ENCODE assay signal across 10 cellular contexts in the genomic region with DNA sequence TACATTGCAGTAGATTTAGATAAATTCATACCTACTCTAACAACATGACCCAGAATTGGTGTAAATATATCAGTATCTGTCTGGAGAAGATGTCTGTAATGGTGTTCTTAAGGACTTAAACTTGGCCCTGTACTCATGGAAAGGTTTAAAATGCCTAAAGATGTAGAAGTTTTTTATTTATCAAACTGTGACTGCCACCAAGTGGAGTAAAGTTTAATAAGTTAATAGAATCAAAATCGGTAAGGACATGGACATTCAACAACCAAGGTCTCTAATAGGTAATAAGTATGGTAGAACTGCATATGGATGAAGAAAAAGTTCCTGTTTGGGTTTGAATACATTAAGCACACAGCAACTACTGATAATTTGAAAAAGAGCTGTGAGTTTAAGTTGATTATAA.
DNase-seq lines count a peak whose midpoint lies in the region; ATAC-seq and TF ChIP-seq lines count a peak whose summit lies in the region.
"Had no signal": no experiment of that assay in that cellular context is flagged by ENCODE, and none has a peak within 500 bp of the region (broad histone marks: within the 10 kb centered on the region; RNA-seq: fewer than 3 reads in every experiment).

No MANE protein-coding gene starts in this region.

- DNase-seq in NCI-H524 (lab: John Stamatoyannopoulos, UW): peak; percentile 1 to 23
- DNase-seq in chondrocyte (ENCODE audit: low spot score): no peak
- peak; percentile 32 for DNase-seq in putamen (ENCODE audit: low spot score)
- DNase-seq in posterior vena cava (ENCODE audit: low spot score): no peak
- DNase-seq in NOMO-1 treated with DMSO at 0.1 percent for 48 hours (lab: John Stamatoyannopoulos, UW; ENCODE audit: unreplicated experiment): no peak
- DNase-seq: glutamatergic neuron, MG63 had no signal

- peaks cover 2% of the 10 kb centered on the region for H3K27me3 Mint-ChIP-seq in chondrocyte (ENCODE audit: low read depth)
- H3K27me3 Mint-ChIP-seq: stimulated activated naive CD8-positive, alpha-beta T cell treated with anti-CD3 and anti-CD28 coated beads, Interleukin-15, Interleukin-2, amounts not matched to agents 100 ng/mL and 50 ng/mL, for 24 hours had no signal

- H3K27ac Mint-ChIP-seq in chondrocyte (ENCODE audit: unreplicated experiment): no peak overlapping the region
- H3K27ac Mint-ChIP-seq: stimulated activated naive CD8-positive, alpha-beta T cell treated with anti-CD3 and anti-CD28 coated beads, Interleukin-15, Interleukin-2, amounts not matched to agents 100 ng/mL and 50 ng/mL, for 24 hours had no signal

- peak; percentile 56 for ATAC-seq in GM18868 (IDR thresholded peaks at IDR 0.05; ENCODE audit: unreplicated experiment)
- ATAC-seq in GM18502 (IDR thresholded peaks at IDR 0.05; ENCODE audit: poor library complexity, unreplicated experiment): no peak

- H3K4me3 Mint-ChIP-seq in chondrocyte (ENCODE audit: unreplicated experiment): no peak overlapping the region
- H3K4me3 Mint-ChIP-seq: stimulated activated naive CD8-positive, alpha-beta T cell treated with anti-CD3 and anti-CD28 coated beads, Interleukin-15, Interleukin-2, amounts not matched to agents 100 ng/mL and 50 ng/mL, for 24 hours had no signal

- no peaks in the 10 kb centered on the region for H3K9me3 Mint-ChIP-seq in chondrocyte (ENCODE audit: low read depth)
- H3K9me3 Mint-ChIP-seq: stimulated activated naive CD8-positive, alpha-beta T cell treated with anti-CD3 and anti-CD28 coated beads, Interleukin-15, Interleukin-2, amounts not matched to agents 100 ng/mL and 50 ng/mL, for 24 hours had no signal

- intact Hi-C loops in posterior vena cava (cut with DNase I): no loop called here

- no peaks in the 10 kb centered on the region for H3K36me3 Mint-ChIP-seq in chondrocyte (ENCODE audit: low read depth)

- H3K4me1 Mint-ChIP-seq in chondrocyte (ENCODE audit: low read depth): no peaks in the 10 kb centered on the region

- TF ChIP-seq CTCF in chondrocyte (IDR thresholded peaks at IDR 0.05): peak; percentile 78

Comparison
In these comparisons a context has a peak if more than half of its experiments do, and no peak if none do; other contexts are left out.
1. DNase-seq: peak in NCI-H524 (2 of 2) and putamen (single experiment); none in chondrocyte (single experiment), posterior vena cava (single experiment) and NOMO-1 treated with DMSO at 0.1 percent for 48 hours (single experiment).